Comparison of ENCODE assay signal across 11 cellular contexts in the genomic region with DNA sequence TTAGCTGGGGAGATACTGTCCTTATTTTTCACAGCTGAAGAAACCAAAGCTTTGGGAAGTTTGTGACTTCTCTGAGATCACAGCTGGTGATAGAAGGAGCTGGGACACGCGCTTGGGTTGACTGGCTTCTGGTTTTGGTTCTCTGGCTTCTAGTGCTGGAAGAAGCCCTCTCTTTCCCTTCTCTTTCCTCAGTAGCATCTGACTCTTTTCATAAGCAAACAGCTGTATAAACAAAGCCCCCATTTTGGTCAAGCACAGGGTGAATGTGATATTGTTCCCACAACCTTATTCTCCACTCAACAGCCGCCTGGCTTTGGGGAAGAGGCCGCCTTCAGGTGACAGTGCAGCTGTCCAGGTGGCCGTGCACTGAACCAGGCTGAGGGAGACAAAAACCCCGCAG. TPM values are rescaled to one million over a fixed set of nuclear protein-coding genes. Genes with fewer than 3 reads are reported as not detected.
DNase-seq lines count a peak whose midpoint lies in the region; ATAC-seq and TF ChIP-seq lines count a peak whose summit lies in the region.
"Had no signal": no experiment of that assay in that cellular context is flagged by ENCODE, and none has a peak within 500 bp of the region (broad histone marks: within the 10 kb centered on the region; RNA-seq: fewer than 3 reads in every experiment).

No MANE protein-coding gene starts in this region.

- H3K4me1 ChIP-seq in breast epithelium = peaks cover 0 to 27% of the 10 kb centered on the region in 2 donors
- H3K4me1 ChIP-seq in thyroid gland = peaks cover 36 to 55% of the 10 kb centered on the region in 2 donors

- H3K9me3 ChIP-seq in breast epithelium = no peaks in the 10 kb centered on the region
- no peaks in the 10 kb centered on the region for H3K9me3 ChIP-seq in thyroid gland
- H3K9me3 ChIP-seq: A549 had no signal

- no peaks in the 10 kb centered on the region for H3K27me3 ChIP-seq in breast epithelium
- H3K27me3 ChIP-seq in thyroid gland = no peaks in the 10 kb centered on the region

- 77 to 79% methylated on average over 6 of the region's 6 CpGs for WGBS in thyroid gland, 2 donors

- H3K27ac ChIP-seq in breast epithelium (peak overlapping the region; percentile 75 to 96), thyroid gland (peak overlapping the region; percentile 34 to 99 (median 97))
- H3K27ac ChIP-seq: HL-60 had no signal

- no peak for ATAC-seq in GM21619 (IDR thresholded peaks at IDR 0.05; ENCODE audit: unreplicated experiment)
- ATAC-seq in GM21515 (IDR thresholded peaks at IDR 0.05; ENCODE audit: unreplicated experiment) = no peak
- no peak for ATAC-seq in GM21529 (IDR thresholded peaks at IDR 0.05; ENCODE audit: unreplicated experiment)
- ATAC-seq: A549 had no signal

- no peak for TF ChIP-seq CTCF in breast epithelium (IDR thresholded peaks at IDR 0.05)
- no peak for TF ChIP-seq CTCF in thyroid gland (IDR thresholded peaks at IDR 0.05)

- intact Hi-C loops in breast epithelium (cut with DNase I; ENCODE audit: low total_unique reads) (no loop called here), thyroid gland (cut with DNase I) (no loop called here)

- peak; percentile 50 for DNase-seq in NCI-H2107 treated with DMSO at 0.1 percent for 48 hours (lab: John Stamatoyannopoulos, UW; ENCODE audit: unreplicated experiment)
- DNase-seq in NCI-H2107 (lab: John Stamatoyannopoulos, UW) = no peak
- DNase-seq in breast epithelium (ENCODE audit: low spot score in 2 of 2) = no peak
- peak; percentile 24 for DNase-seq in midbrain (lab: John Stamatoyannopoulos, UW)
- no peak for DNase-seq in thyroid gland
- DNase-seq: NCI-H1694 had no signal

- TF ChIP-seq POLR2A in breast epithelium (IDR thresholded peaks at IDR 0.05) (no peak), thyroid gland (IDR thresholded peaks at IDR 0.05) (no peak)

- H3K4me3 ChIP-seq in breast epithelium = no peak overlapping the region
- H3K4me3 ChIP-seq in thyroid gland (replicated peaks in 1 of 3) = no peak overlapping the region
- H3K4me3 ChIP-seq: A549 had no signal

- H3K36me3 ChIP-seq in breast epithelium (no peaks in the 10 kb centered on the region), thyroid gland (peaks cover 12 to 16% of the 10 kb centered on the region in 2 donors)

RNA-seq across cellular contexts. Expression of gene PPP2R1B, which starts 36.7 kb away (rescaled TPM):
- total RNA-seq in breast epithelium (10 to 100 TPM; 32.0 to 35.3 (median 34.7) TPM), thyroid gland (10 to 100 TPM; 22.4 to 39.2 (median 25.3) TPM)

Comparison
In these comparisons a context has a peak if more than half of its experiments do, and no peak if none do; other contexts are left out.
1. DNase-seq: peak in NCI-H2107 treated with DMSO at 0.1 percent for 48 hours (single experiment) and midbrain (single experiment); none in NCI-H2107 (single experiment), breast epithelium (0 of 2) and thyroid gland (0 of 2).